In genomic region chr22:38774496-38775166, GRCh38 we compare ENCODE assay signal across 13 cellular contexts.
"Had no signal": no experiment of that assay in that cellular context is flagged by ENCODE, and none has a peak within 500 bp of the region (broad histone marks: within the 10 kb centered on the region; RNA-seq: fewer than 3 reads in every experiment).

No MANE protein-coding gene starts in this region.

- H3K4me3 ChIP-seq: lung, pancreas, tibial artery had no signal

- H3K9me3 ChIP-seq: pancreas, tibial artery had no signal

- H3K4me1 ChIP-seq: pancreas, tibial artery had no signal

- FAIRE-seq: pancreas, urothelium cell line had no signal

- ATAC-seq: activated CD8-positive, alpha-beta T cell treated with anti-CD3 and anti-CD28 coated beads for 36 hours; activated T-cell treated with anti-CD3 and anti-CD28 coated beads, Interleukin-2, amount 50 U/mL, for 4 hours; pancreas had no signal

- H3K27ac ChIP-seq: pancreas, tibial artery had no signal

- DNase-seq: activated CD4-positive, alpha-beta T cell treated with anti-CD3 and anti-CD28 coated beads for 4 hours; activated CD8-positive, alpha-beta T cell treated with anti-CD3 and anti-CD28 coated beads for 36 hours; activated gamma-delta T cell; activated T-cell treated with anti-CD3 and anti-CD28 coated beads, Interleukin-2, amount 50 U/mL, for 4 hours; amniotic stem cell; dermis blood vessel endothelial cell; erythroblast; pancreas; stimulated activated CD4-positive, alpha-beta T cell treated with anti-CD3 and anti-CD28 coated beads, Interleukin-12 subunit alpha, Interleukin-12 subunit beta, amount 100 ng/mL, for 4 hours; stimulated activated CD4-positive, alpha-beta T cell treated with anti-CD3 and anti-CD28 coated beads, Interleukin-2, amount 100 ng/mL, for 24 hours; tibial artery had no signal

- H3K27me3 ChIP-seq: pancreas, tibial artery had no signal
